14 cellular contexts compared by ENCODE assay signal in genomic region chr19:58055483-58055874, GRCh38. TPM values are rescaled to one million over a fixed set of nuclear protein-coding genes. Genes with fewer than 3 reads are reported as not detected.
DNase-seq lines count a peak whose midpoint lies in the region; ATAC-seq and TF ChIP-seq lines count a peak whose summit lies in the region.
"Had no signal": no experiment of that assay in that cellular context is flagged by ENCODE, and none has a peak within 500 bp of the region (broad histone marks: within the 10 kb centered on the region; RNA-seq: fewer than 3 reads in every experiment).

No MANE protein-coding gene starts in this region.

- H3K27me3 Mint-ChIP-seq in natural killer cell (ENCODE audit: low read depth in 2 of 2) (peaks cover 12 to 19% of the 10 kb centered on the region in 2 donors), endodermal cell (ENCODE audit: insufficient read depth) (peaks cover 20% of the 10 kb centered on the region)
- peaks cover 0 to 12% of the 10 kb centered on the region in 2 donors for H3K27me3 Mint-ChIP-seq in natural killer cell treated with Interleukin-12 subunit alpha and Interleukin-12 subunit beta and Interleukin-15 and Interleukin-18, amount 100 ng/mL, for 72 hours

- no peak overlapping the region for H4K91ac ChIP-seq in trophoblast cell (ENCODE audit: low read depth, low read length)

- H3K36me3 ChIP-seq in endodermal cell (ENCODE audit: control insufficient read depth, insufficient read depth, low read length) (no peaks in the 10 kb centered on the region), trophoblast cell (ENCODE audit: control insufficient read depth in 1 of 2, insufficient read depth in 2 of 2, low read length in 2 of 2) (peaks cover 0 to 8% of the 10 kb centered on the region in 2 experiments)

- H3K27ac ChIP-seq in endodermal cell (ENCODE audit: low read depth, low read length) (no peak overlapping the region), trophoblast cell (ENCODE audit: low read depth, low read length) (no peak overlapping the region)
- H3K27ac ChIP-seq: C4-2B had no signal

- H3K4me3 ChIP-seq in endodermal cell (ENCODE audit: low read length) (no peak overlapping the region), trophoblast cell (ENCODE audit: low read depth, low read length) (no peak overlapping the region)

- no peak overlapping the region for H3K9ac ChIP-seq in endodermal cell (ENCODE audit: extremely low read depth, low read length, poor library complexity, severe bottlenecking)
- H3K9ac ChIP-seq in trophoblast cell (ENCODE audit: low read length), result no peak overlapping the region

- H3K4me1 Mint-ChIP-seq in natural killer cell (peaks cover 10 to 12% of the 10 kb centered on the region in 2 donors), endodermal cell (no peaks in the 10 kb centered on the region)
- H3K4me1 Mint-ChIP-seq in natural killer cell treated with Interleukin-12 subunit alpha and Interleukin-12 subunit beta and Interleukin-15 and Interleukin-18, amount 100 ng/mL, for 72 hours (ENCODE audit: low read depth in 2 of 2), result peaks cover 0 to 14% of the 10 kb centered on the region in 2 donors

- ATAC-seq in natural killer cell (no peak), HG03457 (IDR thresholded peaks at IDR 0.05; ENCODE audit: unreplicated experiment) (no peak), GM18498 (IDR thresholded peaks at IDR 0.05; ENCODE audit: unreplicated experiment) (no peak), GM21515 (IDR thresholded peaks at IDR 0.05; ENCODE audit: unreplicated experiment) (no peak)
- ATAC-seq in natural killer cell treated with Interleukin-12 subunit alpha and Interleukin-12 subunit beta and Interleukin-15 and Interleukin-18, amount 100 ng/mL, for 72 hours, result no peak
- ATAC-seq: left colon had no signal

- H3K4me1 ChIP-seq in endodermal cell (ENCODE audit: control insufficient read depth, insufficient read depth, low read length), result no peaks in the 10 kb centered on the region
- peaks cover 3 to 11% of the 10 kb centered on the region in 2 experiments for H3K4me1 ChIP-seq in trophoblast cell (ENCODE audit: control insufficient read depth in 1 of 2, insufficient read depth in 2 of 2, low read length in 2 of 2)

- intact Hi-C loops in natural killer cell (cut with micrococcal nuclease), result no loop called here

- H3K9me3 Mint-ChIP-seq in natural killer cell (peaks cover 0 to 2% of the 10 kb centered on the region in 2 donors), endodermal cell (peaks cover 81% of the 10 kb centered on the region)
- H3K9me3 Mint-ChIP-seq in natural killer cell treated with Interleukin-12 subunit alpha and Interleukin-12 subunit beta and Interleukin-15 and Interleukin-18, amount 100 ng/mL, for 72 hours, result peaks cover 16% of the 10 kb centered on the region

- 79 to 83% methylated on average over 6 to 8 of the region's 8 CpGs for WGBS in endodermal cell (ENCODE audit: insufficient coverage in 1 of 2, insufficient read length in 1 of 2), 2 experiments
- WGBS in trophoblast cell (ENCODE audit: extremely low coverage, insufficient coverage, insufficient read length), result no CpG with 5 or more reads among the region's 8 CpGs

- no peak for TF ChIP-seq CTCF in natural killer cell (IDR thresholded peaks at IDR 0.05)
- peak; percentile 7 for TF ChIP-seq CTCF in endodermal cell (conservative IDR thresholded peaks at IDR 0.05)

- H2BK120ac ChIP-seq in trophoblast cell (ENCODE audit: insufficient read depth, low read length, poor library complexity), result no peak overlapping the region

- H3K14ac ChIP-seq in trophoblast cell (ENCODE audit: low read length), result no peak overlapping the region

- H3K23ac ChIP-seq in trophoblast cell (ENCODE audit: low read length), result no peak overlapping the region

- no peak overlapping the region for H4K12ac ChIP-seq in trophoblast cell (ENCODE audit: low read depth, low read length)

- no peaks in the 10 kb centered on the region for H3K79me2 ChIP-seq in trophoblast cell (ENCODE audit: control insufficient read depth, insufficient read depth, low read length, poor library complexity)

- DNase-seq in natural killer cell (no peak), endodermal cell (no peak), trophoblast cell (no peak), hippocampal formation (lab: John Stamatoyannopoulos, UW) (no peak)
- no peak for DNase-seq in natural killer cell treated with Interleukin-12 subunit alpha and Interleukin-12 subunit beta and Interleukin-15 and Interleukin-18, amount 100 ng/mL, for 72 hours (ENCODE audit: low spot score)
- DNase-seq: activated CD4-positive, CD25-positive, alpha-beta regulatory T cell treated with anti-CD3 and anti-CD28 coated beads, Interleukin-2, amount 50 U/mL, for 72 hours; activated effector memory CD4-positive, alpha-beta T cell treated with Interleukin-2 at 50 U/mL for 16 hours; left colon; NCI-H1105 had no signal

- no peak overlapping the region for H3K18ac ChIP-seq in trophoblast cell (ENCODE audit: low read length)

- H2BK12ac ChIP-seq in trophoblast cell (ENCODE audit: low read length), result no peak overlapping the region

- no peak overlapping the region for H4K8ac ChIP-seq in trophoblast cell (ENCODE audit: low read depth, low read length)

- H3K4ac ChIP-seq in trophoblast cell (ENCODE audit: low read depth, low read length), result no peak overlapping the region

- H3K4me2 ChIP-seq in trophoblast cell (ENCODE audit: low read length), result peak overlapping the region; percentile 43

- H3K27ac Mint-ChIP-seq in natural killer cell (peak overlapping the region in 1 of 2 donors; percentile 17), endodermal cell (peak overlapping the region; percentile 64)
- no peak overlapping the region for H3K27ac Mint-ChIP-seq in natural killer cell treated with Interleukin-12 subunit alpha and Interleukin-12 subunit beta and Interleukin-15 and Interleukin-18, amount 100 ng/mL, for 72 hours

- peaks cover 7% of the 10 kb centered on the region for H3K79me1 ChIP-seq in trophoblast cell (ENCODE audit: low read length)

- peak overlapping the region; percentile 84 for H3K4me3 Mint-ChIP-seq in natural killer cell
- no peak overlapping the region for H3K4me3 Mint-ChIP-seq in natural killer cell treated with Interleukin-12 subunit alpha and Interleukin-12 subunit beta and Interleukin-15 and Interleukin-18, amount 100 ng/mL, for 72 hours
- peak overlapping the region; percentile 59 for H3K4me3 Mint-ChIP-seq in endodermal cell

- no peak overlapping the region for H2BK5ac ChIP-seq in trophoblast cell (ENCODE audit: low read depth, low read length, poor library complexity)

- H3K9me3 ChIP-seq in endodermal cell (ENCODE audit: control insufficient read depth, low read length) (peaks cover 15% of the 10 kb centered on the region), trophoblast cell (ENCODE audit: insufficient read depth, low read depth, low read length) (peaks cover 59% of the 10 kb centered on the region)

- no peak overlapping the region for H2AK5ac ChIP-seq in trophoblast cell (ENCODE audit: low read length)

- no peaks in the 10 kb centered on the region for H3K27me3 ChIP-seq in endodermal cell (ENCODE audit: control insufficient read depth, insufficient read depth, low read length, poor library complexity, severe bottlenecking)
- no peaks in the 10 kb centered on the region for H3K27me3 ChIP-seq in trophoblast cell (ENCODE audit: insufficient read depth, low read length)

- H2AFZ ChIP-seq in trophoblast cell (ENCODE audit: insufficient read depth, low read length, poor library complexity), result no peak overlapping the region

- peaks cover 20% of the 10 kb centered on the region for H3K36me3 Mint-ChIP-seq in natural killer cell
- peaks cover 7% of the 10 kb centered on the region for H3K36me3 Mint-ChIP-seq in natural killer cell treated with Interleukin-12 subunit alpha and Interleukin-12 subunit beta and Interleukin-15 and Interleukin-18, amount 100 ng/mL, for 72 hours
- peaks cover 17% of the 10 kb centered on the region for H3K36me3 Mint-ChIP-seq in endodermal cell (ENCODE audit: low read depth)

RNA-seq across cellular contexts. Expression of gene ZNF135, which starts 3.6 kb away (rescaled TPM):
- total RNA-seq in natural killer cell (1 to 10 TPM; 1.6 to 4.3 (median 4.3) TPM), endodermal cell (10 to 100 TPM in 1 of 2 donors, 1 to 10 TPM in 1; 9.3 to 12.0 TPM)
- 1 to 10 TPM in 1 of 2 donors, under 1 TPM in 1; 0.20 to 1.4 TPM for total RNA-seq in natural killer cell treated with Interleukin-12 subunit alpha and Interleukin-12 subunit beta and Interleukin-15 and Interleukin-18, amount 100 ng/mL, for 72 hours
- 3.7 TPM for polyA plus RNA-seq in endodermal cell (2013, experiment 1 of 2)
- 2.8 TPM for polyA plus RNA-seq in endodermal cell (2013, experiment 2 of 2)
- polyA plus RNA-seq in trophoblast cell (2013), result 2.9 and 3.0 TPM in 2 replicates

RNA-seq across cellular contexts. Expression of gene ZSCAN1, which starts 21.7 kb away (rescaled TPM):
- not detected for total RNA-seq in natural killer cell
- not detected for total RNA-seq in natural killer cell treated with Interleukin-12 subunit alpha and Interleukin-12 subunit beta and Interleukin-15 and Interleukin-18, amount 100 ng/mL, for 72 hours
- total RNA-seq in endodermal cell, result 1 to 10 TPM; 1.5 to 2.2 TPM
- polyA plus RNA-seq in endodermal cell (2013, experiment 1 of 2), result 1.5 TPM
- 0.75 TPM for polyA plus RNA-seq in endodermal cell (2013, experiment 2 of 2)
- polyA plus RNA-seq in trophoblast cell (2013), result 0.74 and 1.1 TPM in 2 replicates
- total RNA-seq: left colon, SK-MEL-5 had no signal

RNA-seq across cellular contexts. Expression of gene ZSCAN18, which starts 42.6 kb away (rescaled TPM):
- total RNA-seq in natural killer cell (10 to 100 TPM; 29.9 to 42.7 (median 35.9) TPM), endodermal cell (100 to 1,000 TPM in 1 of 2 donors, 10 to 100 TPM in 1; 68.2 to 112 TPM)
- total RNA-seq in natural killer cell treated with Interleukin-12 subunit alpha and Interleukin-12 subunit beta and Interleukin-15 and Interleukin-18, amount 100 ng/mL, for 72 hours, result 10 to 100 TPM in 1 of 2 donors, 1 to 10 TPM in 1; 9.7 to 22.2 TPM
- polyA plus RNA-seq in endodermal cell (2013, experiment 1 of 2), result 94.4 TPM
- 74.3 TPM for polyA plus RNA-seq in endodermal cell (2013, experiment 2 of 2)
- 23.5 and 25.9 TPM in 2 replicates for polyA plus RNA-seq in trophoblast cell (2013)

RNA-seq across cellular contexts. Expression of gene ZNF606, which starts 52.9 kb away (rescaled TPM):
- total RNA-seq in natural killer cell (10 to 100 TPM in 2 of 3 donors, 1 to 10 TPM in 1; 8.9 to 13.5 (median 12.5) TPM), endodermal cell (10 to 100 TPM; 25.8 to 34.7 TPM)
- total RNA-seq in natural killer cell treated with Interleukin-12 subunit alpha and Interleukin-12 subunit beta and Interleukin-15 and Interleukin-18, amount 100 ng/mL, for 72 hours, result 1 to 10 TPM; 8.8 to 8.9 TPM
- 22.0 TPM for polyA plus RNA-seq in endodermal cell (2013, experiment 1 of 2)
- polyA plus RNA-seq in endodermal cell (2013, experiment 2 of 2), result 21.2 TPM
- 8.1 and 8.2 TPM in 2 replicates for polyA plus RNA-seq in trophoblast cell (2013)
